8 cellular contexts compared by ENCODE assay signal in genomic region chr22:46587492-46588278, GRCh38. TPM values are rescaled to one million over a fixed set of nuclear protein-coding genes. Genes with fewer than 3 reads are reported as not detected.
DNase-seq lines count a peak whose midpoint lies in the region; ATAC-seq and TF ChIP-seq lines count a peak whose summit lies in the region.

No MANE protein-coding gene starts in this region.

- ATAC-seq in HG03354 (IDR thresholded peaks at IDR 0.05; ENCODE audit: poor library complexity, severe bottlenecking, unreplicated experiment) = peak; percentile 68
- ATAC-seq in sciatic nerve = peak; percentile 21

- intact Hi-C loops in activated T-helper 1 cell treated with anti-CD3 and anti-CD28 coated beads, Interleukin-12 subunit alpha, Interleukin-12 subunit beta, Interleukin-2, Interleukin-4 antibody, amounts not matched to agents 30 ng/mL and 10 ng/mL and 1 ng/mL, durations not matched to agents 14 hours and 24 hours and 36 hours (cut with micrococcal nuclease) = no loop called here
- intact Hi-C loops in sciatic nerve (cut with DNase I) = no loop called here

- peak overlapping the region; percentile 58 for H3K4me3 ChIP-seq in BLaER1

- peak overlapping the region; percentile 90 for H3K4me2 ChIP-seq in BLaER1

- H3K9me3 Mint-ChIP-seq in activated T-helper 1 cell treated with anti-CD3 and anti-CD28 coated beads, Interleukin-12 subunit alpha, Interleukin-12 subunit beta, Interleukin-2, Interleukin-4 antibody, amounts not matched to agents 30 ng/mL and 10 ng/mL and 1 ng/mL, durations not matched to agents 14 hours and 24 hours and 36 hours = no peaks in the 10 kb centered on the region

- peaks cover 2% of the 10 kb centered on the region for H3K36me3 Mint-ChIP-seq in activated T-helper 1 cell treated with anti-CD3 and anti-CD28 coated beads, Interleukin-12 subunit alpha, Interleukin-12 subunit beta, Interleukin-2, Interleukin-4 antibody, amounts not matched to agents 30 ng/mL and 10 ng/mL and 1 ng/mL, durations not matched to agents 14 hours and 24 hours and 36 hours (ENCODE audit: low read depth)

- H3K4me3 Mint-ChIP-seq in activated T-helper 1 cell treated with anti-CD3 and anti-CD28 coated beads, Interleukin-12 subunit alpha, Interleukin-12 subunit beta, Interleukin-2, Interleukin-4 antibody, amounts not matched to agents 30 ng/mL and 10 ng/mL and 1 ng/mL, durations not matched to agents 14 hours and 24 hours and 36 hours = peak overlapping the region; percentile 74

- H3K4me1 Mint-ChIP-seq in activated T-helper 1 cell treated with anti-CD3 and anti-CD28 coated beads, Interleukin-12 subunit alpha, Interleukin-12 subunit beta, Interleukin-2, Interleukin-4 antibody, amounts not matched to agents 30 ng/mL and 10 ng/mL and 1 ng/mL, durations not matched to agents 14 hours and 24 hours and 36 hours (ENCODE audit: low read depth) = peaks cover 40% of the 10 kb centered on the region

- no peaks in the 10 kb centered on the region for H3K27me3 ChIP-seq in BLaER1

- H3K27me3 Mint-ChIP-seq in activated T-helper 1 cell treated with anti-CD3 and anti-CD28 coated beads, Interleukin-12 subunit alpha, Interleukin-12 subunit beta, Interleukin-2, Interleukin-4 antibody, amounts not matched to agents 30 ng/mL and 10 ng/mL and 1 ng/mL, durations not matched to agents 14 hours and 24 hours and 36 hours (ENCODE audit: insufficient read depth) = peaks cover 3% of the 10 kb centered on the region

- H3K9me3 ChIP-seq in BLaER1 = no peaks in the 10 kb centered on the region

- peak overlapping the region; percentile 78 for H3K9ac ChIP-seq in BLaER1

- peak; percentile 35 for TF ChIP-seq POLR2A in GM19099 (IDR thresholded peaks at IDR 0.05; ENCODE audit: extremely low read depth, insufficient read length, low read depth)

- peaks cover 49% of the 10 kb centered on the region for H4K20me1 ChIP-seq in BLaER1

- peaks cover 15% of the 10 kb centered on the region; the same call in 1 of the 2 replicates for H3K36me3 ChIP-seq in BLaER1

- H3K27ac ChIP-seq in BLaER1 = peak overlapping the region; percentile 92

- H3K4me1 ChIP-seq in BLaER1 = peaks cover 100% of the 10 kb centered on the region

- H3K27ac Mint-ChIP-seq in activated T-helper 1 cell treated with anti-CD3 and anti-CD28 coated beads, Interleukin-12 subunit alpha, Interleukin-12 subunit beta, Interleukin-2, Interleukin-4 antibody, amounts not matched to agents 30 ng/mL and 10 ng/mL and 1 ng/mL, durations not matched to agents 14 hours and 24 hours and 36 hours = peak overlapping the region; percentile 61

- DNase-seq in activated T-helper 1 cell treated with anti-CD3 and anti-CD28 coated beads, Interleukin-12 subunit alpha, Interleukin-12 subunit beta, Interleukin-2, Interleukin-4 antibody, amounts not matched to agents 30 ng/mL and 10 ng/mL and 1 ng/mL, durations not matched to agents 14 hours and 24 hours and 36 hours (ENCODE audit: low spot score) = no peak
- no peak for DNase-seq in sciatic nerve (ENCODE audit: low spot score)
- DNase-seq in D341Med (ENCODE audit: low spot score) = no peak
- no peak for DNase-seq in mucosa of gallbladder (ENCODE audit: low spot score)
- no peak for DNase-seq in amniotic stem cell (lab: John Stamatoyannopoulos, UW)

RNA-seq across cellular contexts. Expression of gene GRAMD4, which starts 32.5 kb away (rescaled TPM):
- total RNA-seq in activated T-helper 1 cell treated with anti-CD3 and anti-CD28 coated beads, Interleukin-12 subunit alpha, Interleukin-12 subunit beta, Interleukin-2, Interleukin-4 antibody, amounts not matched to agents 30 ng/mL and 10 ng/mL and 1 ng/mL, durations not matched to agents 14 hours and 24 hours and 36 hours = 87.1 and 90.6 TPM in 2 replicates
- total RNA-seq in sciatic nerve = 51.5 TPM
- 142 TPM for total RNA-seq in mucosa of gallbladder

RNA-seq across cellular contexts. Expression of gene CELSR1, which starts 50.3 kb away (rescaled TPM):
- 0.39 and 0.44 TPM in 2 replicates for total RNA-seq in activated T-helper 1 cell treated with anti-CD3 and anti-CD28 coated beads, Interleukin-12 subunit alpha, Interleukin-12 subunit beta, Interleukin-2, Interleukin-4 antibody, amounts not matched to agents 30 ng/mL and 10 ng/mL and 1 ng/mL, durations not matched to agents 14 hours and 24 hours and 36 hours
- total RNA-seq in sciatic nerve (1.9 TPM), mucosa of gallbladder (6.7 TPM)
